In the genomic region with DNA sequence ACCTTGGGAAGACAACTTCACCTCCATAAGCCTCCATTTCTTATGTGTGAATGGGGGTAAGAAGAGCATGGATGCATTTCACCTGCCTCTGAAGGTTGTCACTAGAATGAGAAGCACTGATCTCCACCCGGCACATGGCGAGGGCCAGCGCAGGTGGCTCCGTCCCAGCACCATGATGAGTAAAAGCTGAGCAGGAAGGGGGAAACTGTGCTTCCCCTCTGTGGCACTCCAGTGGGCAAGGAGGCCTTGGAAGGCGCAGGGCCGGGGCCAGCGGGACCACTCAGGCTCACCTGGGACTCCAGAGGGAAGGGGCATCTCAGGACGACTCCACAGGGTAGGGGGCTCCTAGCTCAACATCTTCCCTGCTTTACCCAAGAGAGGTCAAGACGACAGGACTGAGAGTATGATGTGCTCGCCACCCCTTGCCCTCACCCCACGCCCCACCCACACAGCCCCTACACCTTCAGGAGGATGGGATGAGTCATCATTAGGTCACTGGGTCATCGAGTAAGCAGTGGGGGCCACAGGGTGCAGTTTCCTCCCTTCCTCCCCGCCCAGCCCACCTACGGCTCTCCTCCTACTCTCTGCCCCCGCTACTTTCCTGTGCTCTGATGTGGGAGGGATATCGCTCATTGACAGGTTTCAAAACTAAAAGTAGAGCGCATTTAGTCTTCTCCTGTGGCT, we compare ENCODE assay signal across 9 cellular contexts.
DNase-seq lines count a peak whose midpoint lies in the region; ATAC-seq, FAIRE-seq and TF ChIP-seq lines count a peak whose summit lies in the region.
"Had no signal": no experiment of that assay in that cellular context is flagged by ENCODE, and none has a peak within 500 bp of the region (broad histone marks: within the 10 kb centered on the region; RNA-seq: fewer than 3 reads in every experiment).

No MANE protein-coding gene starts in this region.

- no peaks in the 10 kb centered on the region for H3K9me3 Mint-ChIP-seq in activated naive CD4-positive, alpha-beta T cell treated with anti-CD3 and anti-CD28 coated beads, Interleukin-2, amount 50 U/mL, for 72 hours

- no TSS peak for BruUV-seq in A673 (replicated peaks; lab: Mats Ljungman, UMichigan)

- H3K27ac Mint-ChIP-seq in activated naive CD4-positive, alpha-beta T cell treated with anti-CD3 and anti-CD28 coated beads, Interleukin-2, amount 50 U/mL, for 72 hours = peak overlapping the region; percentile 68 to 72

- peak; percentile 69 to 70 for ATAC-seq in activated naive CD4-positive, alpha-beta T cell treated with anti-CD3 and anti-CD28 coated beads, Interleukin-2, amount 50 U/mL, for 72 hours
- no peak for ATAC-seq in HG03139 (IDR thresholded peaks at IDR 0.05; ENCODE audit: unreplicated experiment)

- H3K27ac ChIP-seq in A673 (ENCODE audit: low read depth, low read length, poor library complexity, severe bottlenecking) = no peak overlapping the region

- H3K4me1 ChIP-seq in A673 (ENCODE audit: insufficient read depth, low read length, poor library complexity, severe bottlenecking) = no peaks in the 10 kb centered on the region

- H3K27me3 ChIP-seq in A673 (replicated peaks; ENCODE audit: insufficient read depth, low read depth, low read length, poor library complexity) = no peaks in the 10 kb centered on the region

- H3K4me3 ChIP-seq in A673 (ENCODE audit: low read depth, low read length, poor library complexity, severe bottlenecking) = no peak overlapping the region

- H3K9me3 ChIP-seq in A673 (ENCODE audit: low read depth, low read length, poor library complexity, severe bottlenecking) = no peaks in the 10 kb centered on the region

- peak; percentile 89 for FAIRE-seq in GM18507 (lab: Jason Lieb, UNC)

- DNase-seq in GM18507 (ENCODE audit: extremely low spot score, insufficient read length, low read depth) (no peak), A673 (ENCODE audit: low spot score) (no peak), kidney glomerular epithelial cell (lab: John Stamatoyannopoulos, UW) (no peak), NCI-H187 (lab: John Stamatoyannopoulos, UW) (no peak)
- peak; percentile 45 for DNase-seq in activated CD4-positive, CD25-positive, alpha-beta regulatory T cell treated with anti-CD3 and anti-CD28 coated beads, Interleukin-2, amount 50 U/mL, for 72 hours
- peak; percentile 38 to 68 for DNase-seq in activated naive CD4-positive, alpha-beta T cell treated with anti-CD3 and anti-CD28 coated beads, Interleukin-2, amount 50 U/mL, for 72 hours (ENCODE audit: low spot score in 2 of 2)
- DNase-seq in stimulated activated CD8-positive, alpha-beta memory T cell treated with anti-CD3 and anti-CD28 coated beads, Interleukin-15, amount 100 ng/mL, for 4 hours (ENCODE audit: low read depth in 2 of 2) = peak; percentile 67 to 80
- DNase-seq: glutamatergic neuron had no signal

- POLR2A ChIA-PET in A673 (lab: Charles Lee; ENCODE audit: low non-redundant PET) = no interaction called here

- no peaks in the 10 kb centered on the region for H3K36me3 Mint-ChIP-seq in activated naive CD4-positive, alpha-beta T cell treated with anti-CD3 and anti-CD28 coated beads, Interleukin-2, amount 50 U/mL, for 72 hours

- CTCF ChIA-PET in A673 (lab: Charles Lee) = no interaction called here

- no peak for TF ChIP-seq CTCF in A673 (conservative IDR thresholded peaks at IDR 0.05; ENCODE audit: low read depth, low read length)

- intact Hi-C loops in A673 (cut with micrococcal nuclease; ENCODE audit: unreplicated experiment) = no loop called here

- H3K36me3 ChIP-seq in A673 (ENCODE audit: insufficient read depth, low read length, poor library complexity, severe bottlenecking) = no peaks in the 10 kb centered on the region

Comparison
In these comparisons a context has a peak if more than half of its experiments do, and no peak if none do; other contexts are left out.
1. DNase-seq: peak in activated CD4-positive, CD25-positive, alpha-beta regulatory T cell treated with anti-CD3 and anti-CD28 coated beads, Interleukin-2, amount 50 U/mL, for 72 hours (single experiment), activated naive CD4-positive, alpha-beta T cell treated with anti-CD3 and anti-CD28 coated beads, Interleukin-2, amount 50 U/mL, for 72 hours (2 of 2) and stimulated activated CD8-positive, alpha-beta memory T cell treated with anti-CD3 and anti-CD28 coated beads, Interleukin-15, amount 100 ng/mL, for 4 hours (2 of 2); none in GM18507 (single experiment), A673 (single experiment), kidney glomerular epithelial cell (single experiment) and NCI-H187 (0 of 2).